In genomic region chr4:77047037-77047436, GRCh38 we compare ENCODE assay signal across 8 cellular contexts. TPM values are rescaled to one million over a fixed set of nuclear protein-coding genes. Genes with fewer than 3 reads are reported as not detected.
DNase-seq lines count a peak whose midpoint lies in the region; ATAC-seq and TF ChIP-seq lines count a peak whose summit lies in the region.

No MANE protein-coding gene starts in this region.

- in situ Hi-C loops in ACHN (cut with HindIII; ENCODE audit: low pct_ligation_motif_present, low pct_unique_long_range_greater_than_20kb, low sequenced_read_pairs): no loop called here

- TF ChIP-seq EP300 in esophagus muscularis mucosa (IDR thresholded peaks at IDR 0.05): no peak

- intact Hi-C loops in esophagus muscularis mucosa (cut with DNase I): loop anchor here (2.0 to 10.0 kb wide), 4 partner anchors 102 to 535 kb away; partner anchors contain the start of gene SEPTIN11

- ATAC-seq in GM21529 (IDR thresholded peaks at IDR 0.05; ENCODE audit: unreplicated experiment) (peak; percentile 56), HG03196 (IDR thresholded peaks at IDR 0.05; ENCODE audit: unreplicated experiment) (no peak)

- H3K9me3 ChIP-seq in esophagus muscularis mucosa (no peaks in the 10 kb centered on the region), right atrium auricular region (no peaks in the 10 kb centered on the region)

- H3K36me3 ChIP-seq in esophagus muscularis mucosa (peaks cover 12 to 60% (median 50%) of the 10 kb centered on the region in 4 donors), right atrium auricular region (peaks cover 55% of the 10 kb centered on the region)

- H3K27me3 ChIP-seq in esophagus muscularis mucosa (no peaks in the 10 kb centered on the region), right atrium auricular region (no peaks in the 10 kb centered on the region)

- no peak overlapping the region for H3K4me3 ChIP-seq in esophagus muscularis mucosa
- no peak overlapping the region for H3K4me3 ChIP-seq in right atrium auricular region

- TF ChIP-seq CTCF in VCaP (conservative IDR thresholded peaks at IDR 0.05): peak; percentile 62
- peak in 1 of 3 experiments; percentile 45 for TF ChIP-seq CTCF in esophagus muscularis mucosa (IDR thresholded peaks at IDR 0.05)
- peak in 1 of 2 donors; percentile 41 for TF ChIP-seq CTCF in right atrium auricular region (IDR thresholded peaks at IDR 0.05)

- peak; percentile 33 for DNase-seq in ACHN
- peak; percentile 45 for DNase-seq in iris pigment epithelial cell (ENCODE audit: low read depth)
- no peak for DNase-seq in KG1 (lab: John Stamatoyannopoulos, UW)
- DNase-seq in esophagus muscularis mucosa (ENCODE audit: extremely low spot score): no peak
- no peak for DNase-seq in right atrium auricular region (ENCODE audit: low spot score)

- H3K27ac ChIP-seq in VCaP (peak overlapping the region; percentile 1; the same call in 1 of the 2 replicates), esophagus muscularis mucosa (replicated peaks in 1 of 4) (no peak overlapping the region), right atrium auricular region (no peak overlapping the region)

- no peak for TF ChIP-seq POLR2A in esophagus muscularis mucosa (IDR thresholded peaks at IDR 0.05; ENCODE audit: low read depth)

- H3K4me1 ChIP-seq in esophagus muscularis mucosa (peaks cover 0 to 14% (median 9%) of the 10 kb centered on the region in 4 donors), right atrium auricular region (no peaks in the 10 kb centered on the region)

RNA-seq across cellular contexts. Expression of gene CCNI, which starts 28.8 kb away (rescaled TPM):
- total RNA-seq in esophagus muscularis mucosa (100 to 1,000 TPM; 342 to 444 (median 375) TPM), right atrium auricular region (100 to 1,000 TPM; 251 to 338 TPM)

Comparison
In these comparisons a context has a peak if more than half of its experiments do, and no peak if none do; other contexts are left out.
1. DNase-seq: peak in ACHN (single experiment) and iris pigment epithelial cell (single experiment); none in KG1 (single experiment), esophagus muscularis mucosa (single experiment) and right atrium auricular region (single experiment).